Comparison of ENCODE assay signal across 8 cellular contexts in the genomic region with DNA sequence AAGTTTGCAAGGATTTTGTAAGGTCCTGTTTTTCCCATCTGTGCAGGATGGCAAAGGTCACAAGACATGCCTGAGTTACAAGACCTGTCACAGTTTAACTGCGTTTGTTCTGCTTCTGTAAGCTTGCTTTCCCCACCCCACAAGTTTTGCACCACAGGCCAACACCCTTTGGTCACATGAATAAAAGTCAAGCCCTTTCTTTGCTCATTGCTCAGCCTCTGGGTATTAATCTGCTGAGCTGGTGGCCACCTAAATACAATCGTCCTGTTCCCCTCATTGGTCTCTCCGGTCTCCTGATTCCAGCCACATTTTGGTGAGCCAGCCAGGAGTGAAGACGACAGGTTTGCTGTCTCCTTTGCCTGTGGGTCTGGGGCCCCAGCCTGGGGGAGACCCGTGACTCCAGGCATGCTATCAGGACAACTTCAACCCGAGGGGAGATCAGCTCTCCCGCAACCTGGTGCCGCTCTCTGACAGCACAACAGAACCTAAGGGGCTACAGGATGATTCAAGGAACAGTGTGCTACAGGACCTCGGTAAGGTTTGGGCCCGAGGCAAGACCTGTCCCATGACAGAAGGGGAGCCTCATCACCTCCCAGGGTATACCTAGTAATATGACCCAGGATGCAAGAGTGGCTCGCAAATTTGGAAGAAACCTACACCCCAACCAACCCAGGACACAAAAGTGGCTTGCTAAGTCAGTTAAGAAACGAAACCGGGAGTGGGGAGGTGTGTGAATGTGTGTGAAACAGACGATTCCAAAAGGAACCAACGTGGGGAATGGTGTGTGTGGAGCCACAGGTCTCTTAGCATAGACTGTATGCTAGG.
A peak's percentile ranks its signal among the peaks of the same experiment; 100 is the strongest.
DNase-seq lines count a peak whose midpoint lies in the region; ATAC-seq lines count a peak whose summit lies in the region.

No MANE protein-coding gene starts in this region.

- no peak overlapping the region for H3K23ac ChIP-seq in mesendoderm (ENCODE audit: low read length)

- no peaks in the 10 kb centered on the region for H3K79me2 ChIP-seq in mesendoderm (ENCODE audit: control insufficient read depth, insufficient read depth, low read length)

- H2BK120ac ChIP-seq in mesendoderm (ENCODE audit: low read depth, low read length), result no peak overlapping the region

- no peak overlapping the region for H4K5ac ChIP-seq in mesendoderm (ENCODE audit: low read length)

- no peaks in the 10 kb centered on the region for H3K4me1 ChIP-seq in mesendoderm (ENCODE audit: control insufficient read depth, low read depth, low read length)

- no peak overlapping the region for H3K18ac ChIP-seq in mesendoderm (ENCODE audit: low read length)

- H4K8ac ChIP-seq in mesendoderm (ENCODE audit: low read depth, low read length), result peak overlapping the region; percentile 28

- H2BK15ac ChIP-seq in mesendoderm (replicated peaks; ENCODE audit: low read depth), result no peak overlapping the region

- no peaks in the 10 kb centered on the region for H3K36me3 ChIP-seq in mesendoderm (ENCODE audit: control insufficient read depth, insufficient read depth, low read length)

- ATAC-seq in HG03139 (IDR thresholded peaks at IDR 0.05; ENCODE audit: unreplicated experiment), result peak; percentile 47
- no peak for ATAC-seq in GM18502 (IDR thresholded peaks at IDR 0.05; ENCODE audit: poor library complexity, unreplicated experiment)
- no peak for ATAC-seq in HG03378 (IDR thresholded peaks at IDR 0.05; ENCODE audit: unreplicated experiment)
- no peak for ATAC-seq in HG03342 (IDR thresholded peaks at IDR 0.05; ENCODE audit: unreplicated experiment)

- H2AK5ac ChIP-seq in mesendoderm (ENCODE audit: low read length), result no peak overlapping the region

- H3K4me2 ChIP-seq in mesendoderm (ENCODE audit: low read length), result no peak overlapping the region

- H3K27ac ChIP-seq in mesendoderm (ENCODE audit: low read depth, low read length), result no peak overlapping the region

- peak; percentile 8 for DNase-seq in EL
- DNase-seq in activated effector memory CD4-positive, alpha-beta T cell treated with Interleukin-2 at 50 U/mL for 16 hours, result peak; percentile 2
- no peak for DNase-seq in mesendoderm
- DNase-seq in HuH-7.5 (ENCODE audit: low spot score), result no peak

- H2BK5ac ChIP-seq in mesendoderm (ENCODE audit: low read length), result no peak overlapping the region

- WGBS in mesendoderm (ENCODE audit: extremely low coverage, insufficient coverage, low lambda C conversion rate), result no CpG with 5 or more reads among the region's 15 CpGs

- no peak overlapping the region for H3K4me3 ChIP-seq in mesendoderm (ENCODE audit: low read length)

- H3K27me3 ChIP-seq in mesendoderm (ENCODE audit: insufficient read depth, low read length, poor library complexity), result no peaks in the 10 kb centered on the region

- no peak overlapping the region for H3K9ac ChIP-seq in mesendoderm (ENCODE audit: low read length)

- peak overlapping the region; percentile 70 for H3K56ac ChIP-seq in mesendoderm (ENCODE audit: low read length)

- H3K4ac ChIP-seq in mesendoderm (ENCODE audit: low read depth, low read length), result no peak overlapping the region

- no peaks in the 10 kb centered on the region for H3K79me1 ChIP-seq in mesendoderm (ENCODE audit: low read length)

Comparison
In these comparisons a context has a peak if more than half of its experiments do, and no peak if none do; other contexts are left out.
1. DNase-seq: peak in EL (single experiment) and activated effector memory CD4-positive, alpha-beta T cell treated with Interleukin-2 at 50 U/mL for 16 hours (single experiment); none in mesendoderm (single experiment) and HuH-7.5 (single experiment).